ENCODE assay signal across 17 cellular contexts in genomic region chr2:218839430-218839829, GRCh38. TPM values are rescaled to one million over a fixed set of nuclear protein-coding genes. Genes with fewer than 3 reads are reported as not detected.
DNase-seq lines count a peak whose midpoint lies in the region; ATAC-seq lines count a peak whose summit lies in the region.
"Had no signal": no experiment of that assay in that cellular context is flagged by ENCODE, and none has a peak within 500 bp of the region (broad histone marks: within the 10 kb centered on the region; RNA-seq: fewer than 3 reads in every experiment).

No MANE protein-coding gene starts in this region.

- peak; percentile 54 for DNase-seq in GF-D8 (lab: John Stamatoyannopoulos, UW)
- DNase-seq in NOMO-1 treated with dmso at 0.1 percent for 144 hours (lab: John Stamatoyannopoulos, UW; ENCODE audit: unreplicated experiment): peak; percentile 54
- DNase-seq in fibroblast of gingiva (ENCODE audit: low read depth): peak; percentile 74
- DNase-seq in renal cortical epithelial cell (ENCODE audit: low read depth): peak; percentile 89
- DNase-seq in OCI-M2 (lab: John Stamatoyannopoulos, UW; ENCODE audit: unreplicated experiment): no peak
- no peak for DNase-seq in NCI-H2171 treated with DMSO at 0.1 percent for 48 hours (lab: John Stamatoyannopoulos, UW)
- DNase-seq in NCI-H146 (lab: John Stamatoyannopoulos, UW): no peak
- DNase-seq: activated CD4-positive, alpha-beta T cell treated with anti-CD3 and anti-CD28 coated beads, Interleukin-2, amount 10 ng/mL, durations not matched to agents 7 days and 5 days; activated T-cell treated with anti-CD3 and anti-CD28 coated beads, Interleukin-2, amount 50 U/mL, for 4 hours; DND-41; dorsolateral prefrontal cortex; KBM-7; NCI-H526 treated with DMSO at 0.1 percent for 48 hours; T-helper 9 cell had no signal

- no peak for ATAC-seq in HG03460 (IDR thresholded peaks at IDR 0.05; ENCODE audit: unreplicated experiment)
- ATAC-seq: activated T-cell treated with anti-CD3 and anti-CD28 coated beads, Interleukin-2, amount 50 U/mL, for 4 hours had no signal

RNA-seq across cellular contexts. Expression of gene PRKAG3, which starts 7.8 kb away (rescaled TPM):
- total RNA-seq in renal cortical epithelial cell: not detected in 2 replicates
- total RNA-seq: activated CD4-positive, alpha-beta T cell treated with anti-CD3 and anti-CD28 coated beads, Interleukin-2, amount 10 ng/mL, durations not matched to agents 7 days and 5 days; activated T-cell treated with anti-CD3 and anti-CD28 coated beads, Interleukin-2, amount 50 U/mL, for 4 hours; kidney epithelial cell; upper lobe of left lung had no signal

RNA-seq across cellular contexts. Expression of gene WNT6, which starts 20.2 kb away (rescaled TPM):
- 3.5 TPM in 1 of 2 replicates, not detected in the other for total RNA-seq in renal cortical epithelial cell
- total RNA-seq: activated CD4-positive, alpha-beta T cell treated with anti-CD3 and anti-CD28 coated beads, Interleukin-2, amount 10 ng/mL, durations not matched to agents 7 days and 5 days had no signal

RNA-seq across cellular contexts. Expression of gene WNT10A, which starts 41.2 kb away (rescaled TPM):
- 13.5 and 21.5 TPM in 2 replicates for total RNA-seq in renal cortical epithelial cell

RNA-seq across cellular contexts. Expression of gene CYP27A1, which starts 57.5 kb away (rescaled TPM):
- total RNA-seq in renal cortical epithelial cell: 18.6 and 42.8 TPM in 2 replicates

Comparison
In these comparisons a context has a peak if more than half of its experiments do, and no peak if none do; other contexts are left out.
1. DNase-seq: peak in GF-D8 (single experiment), NOMO-1 treated with dmso at 0.1 percent for 144 hours (single experiment), fibroblast of gingiva (single experiment) and renal cortical epithelial cell (single experiment); none in OCI-M2 (single experiment), NCI-H2171 treated with DMSO at 0.1 percent for 48 hours (single experiment) and NCI-H146 (single experiment).